24 cellular contexts compared by ENCODE assay signal in the genomic region with DNA sequence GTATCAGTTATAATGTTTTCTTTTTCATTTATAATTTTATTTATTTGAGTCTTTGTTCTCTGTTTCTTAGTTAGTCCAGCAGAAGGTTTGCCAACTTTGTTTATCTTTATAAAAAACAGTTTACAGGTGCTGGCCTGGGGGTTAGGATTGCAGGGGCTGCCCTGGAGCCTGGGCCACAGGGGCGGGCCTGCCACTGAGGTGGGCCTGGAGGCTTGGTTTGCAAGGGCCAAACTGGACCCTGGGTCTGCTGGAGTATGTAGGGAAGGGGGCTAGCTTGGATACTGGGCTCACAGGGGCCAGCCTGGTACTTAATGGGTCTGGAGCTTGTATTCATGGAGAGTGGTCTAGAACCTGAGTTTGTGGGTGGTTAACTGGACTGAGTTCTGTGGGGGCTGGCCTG.
"Had no signal": no experiment of that assay in that cellular context is flagged by ENCODE, and none has a peak within 500 bp of the region (broad histone marks: within the 10 kb centered on the region; RNA-seq: fewer than 3 reads in every experiment).

No MANE protein-coding gene starts in this region.

- H3K27ac ChIP-seq: colonic mucosa, coronary artery, dorsolateral prefrontal cortex, epithelial cell of prostate, esophagus muscularis mucosa, esophagus squamous epithelium, foreskin keratinocyte, gastrocnemius medialis, gastroesophageal sphincter, heart left ventricle, heart right ventricle had no signal

- H3K4me3 ChIP-seq: colonic mucosa, coronary artery, dorsolateral prefrontal cortex, esophagus muscularis mucosa, esophagus squamous epithelium, gastrocnemius medialis, gastroesophageal sphincter, heart left ventricle, heart right ventricle had no signal

- H3K4me1 ChIP-seq: colonic mucosa, esophagus squamous epithelium, foreskin keratinocyte, gastrocnemius medialis, gastroesophageal sphincter, heart left ventricle, heart right ventricle had no signal

- H3K27me3 ChIP-seq: colonic mucosa, dorsolateral prefrontal cortex, esophagus muscularis mucosa, esophagus squamous epithelium, foreskin keratinocyte, gastrocnemius medialis, gastroesophageal sphincter, heart left ventricle, heart right ventricle had no signal

- H3K9me3 ChIP-seq: colonic mucosa, esophagus muscularis mucosa, gastrocnemius medialis, gastroesophageal sphincter had no signal

- ATAC-seq: effector memory CD8-positive, alpha-beta T cell; esophagus mucosa; foreskin keratinocyte; gastrocnemius medialis; gastroesophageal sphincter; heart left ventricle; heart right ventricle had no signal

- H3K36me3 ChIP-seq: colonic mucosa, esophagus muscularis mucosa, esophagus squamous epithelium, gastrocnemius medialis, gastroesophageal sphincter, heart left ventricle, heart right ventricle had no signal

- DNase-seq: colonic mucosa; cortex of kidney; dermis blood vessel endothelial cell; dorsolateral prefrontal cortex; effector CD4-positive, alpha-beta T cell; effector CD8-positive, alpha-beta T cell; effector memory CD4-positive, alpha-beta T cell; effector memory CD8-positive, alpha-beta T cell; endodermal cell; erythroblast; esophagus squamous epithelium; foreskin fibroblast; foreskin keratinocyte; foreskin melanocyte; gastrocnemius medialis; glutamatergic neuron; head of caudate nucleus; heart left ventricle; heart right ventricle had no signal
